In genomic region chr3:41601404-41601987, GRCh38 we compare ENCODE assay signal across 15 cellular contexts.
DNase-seq lines count a peak whose midpoint lies in the region; ATAC-seq and TF ChIP-seq lines count a peak whose summit lies in the region.
"Had no signal": no experiment of that assay in that cellular context is flagged by ENCODE, and none has a peak within 500 bp of the region (broad histone marks: within the 10 kb centered on the region; RNA-seq: fewer than 3 reads in every experiment).

No MANE protein-coding gene starts in this region.

- H4K20me1 ChIP-seq in DND-41 (ENCODE audit: insufficient read depth, low read length): no peaks in the 10 kb centered on the region

- H3K9me3 ChIP-seq in DND-41 (ENCODE audit: insufficient read depth, low read length, severe bottlenecking): no peaks in the 10 kb centered on the region
- H3K9me3 ChIP-seq: A549, BE2C, HAP-1 had no signal

- H3K4me2 ChIP-seq in DND-41 (ENCODE audit: insufficient read depth, low read length): no peak overlapping the region
- H3K4me2 ChIP-seq: A549 had no signal

- no peak for TF ChIP-seq CTCF in DND-41 (IDR thresholded peaks at IDR 0.05; ENCODE audit: borderline replicate concordance, extremely low read depth, low read length, poor library complexity, severe bottlenecking)

- no peak overlapping the region for H3K4me3 ChIP-seq in DND-41 (ENCODE audit: low read depth in 1 of 2, low read length in 2 of 2)
- no peak overlapping the region for H3K4me3 ChIP-seq in Jurkat, Clone E6-1 (ENCODE audit: low read length)
- H3K4me3 ChIP-seq: A549, HAP-1 had no signal

- H2AFZ ChIP-seq in DND-41 (ENCODE audit: low read depth, low read length): no peak overlapping the region

- no peaks in the 10 kb centered on the region for H3K27me3 ChIP-seq in DND-41 (ENCODE audit: insufficient read depth, low read length, poor library complexity)
- H3K27me3 ChIP-seq: BE2C had no signal

- H3K27ac ChIP-seq in DND-41 (ENCODE audit: low read length): no peak overlapping the region
- H3K27ac ChIP-seq: A549, C4-2B had no signal

- DNase-seq in DND-41 (no peak), amniotic epithelial cell (ENCODE audit: low read depth) (peak; percentile 91), iris pigment epithelial cell (ENCODE audit: low read depth) (peak; percentile 1)
- peak; percentile 58 for DNase-seq in Jurkat, Clone E6-1 (ENCODE audit: low read depth, low spot score)
- no peak for DNase-seq in activated CD4-positive, CD25-positive, alpha-beta regulatory T cell (lab: John Stamatoyannopoulos, UW)
- DNase-seq: BE2C; CD4-positive, alpha-beta memory T cell; COR-L47; DMS153; DMS79 treated with DMSO at 0.1 percent for 48 hours; GDM1 had no signal

- H3K36me3 ChIP-seq in DND-41 (ENCODE audit: insufficient read depth, low read length): no peaks in the 10 kb centered on the region
- H3K36me3 ChIP-seq: BE2C, HAP-1 had no signal

- no peaks in the 10 kb centered on the region for H3K79me2 ChIP-seq in DND-41 (ENCODE audit: insufficient read depth, low read length)

- peak; percentile 37; the same call in 1 of the 3 replicates for ATAC-seq in DND-41 (ENCODE audit: insufficient read depth, low read depth)
- no peak for ATAC-seq in GM18858 (IDR thresholded peaks at IDR 0.05; ENCODE audit: unreplicated experiment)
- ATAC-seq: A549 had no signal

- H3K9ac ChIP-seq in DND-41 (ENCODE audit: low read depth, low read length): no peak overlapping the region

- no peaks in the 10 kb centered on the region for H3K4me1 ChIP-seq in DND-41 (ENCODE audit: insufficient read depth, low read length)
- H3K4me1 ChIP-seq: A549, BE2C, HAP-1 had no signal

Comparison
In these comparisons a context has a peak if more than half of its experiments do, and no peak if none do; other contexts are left out.
1. DNase-seq: peak in Jurkat, Clone E6-1 (single experiment), amniotic epithelial cell (single experiment) and iris pigment epithelial cell (single experiment); none in DND-41 (single experiment) and activated CD4-positive, CD25-positive, alpha-beta regulatory T cell (0 of 4).